ENCODE assay signal across 6 cellular contexts in the genomic region with DNA sequence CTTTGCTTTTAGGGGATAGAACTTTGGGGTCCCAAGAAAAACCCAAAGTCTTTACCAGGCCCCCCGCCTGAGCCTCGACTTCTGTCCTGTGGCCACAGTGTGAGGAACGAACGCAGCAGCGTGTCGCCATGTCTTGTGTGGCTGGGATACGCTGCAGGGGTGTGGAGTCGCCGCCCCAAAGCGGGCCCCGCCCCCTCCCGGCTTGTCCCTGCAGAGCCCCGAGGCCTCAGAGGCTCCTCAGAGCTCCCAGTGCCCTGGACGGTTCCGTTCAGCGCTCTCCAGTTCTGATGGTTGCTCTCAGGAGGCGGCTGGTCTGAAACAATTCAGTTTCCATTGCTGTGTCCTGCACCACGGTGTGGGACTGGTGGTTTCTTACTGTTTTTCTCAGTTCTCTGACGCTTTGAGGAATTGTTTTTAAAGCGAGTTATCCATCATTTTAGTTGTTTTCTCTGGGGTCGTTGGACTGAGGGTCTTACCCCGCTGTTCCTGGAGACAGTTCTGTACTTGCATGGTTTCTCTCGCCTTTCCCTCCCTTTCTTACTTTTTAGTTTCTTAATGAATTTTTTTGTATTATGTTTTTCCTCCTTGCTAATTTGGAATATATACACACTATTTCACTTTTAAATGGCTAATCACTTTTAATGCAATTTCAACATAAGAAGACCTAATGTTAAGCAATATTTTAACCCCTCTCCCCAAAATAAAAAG. TPM values are rescaled to one million over a fixed set of nuclear protein-coding genes. Genes with fewer than 3 reads are reported as not detected.
DNase-seq lines count a peak whose midpoint lies in the region; ATAC-seq and TF ChIP-seq lines count a peak whose summit lies in the region.

No MANE protein-coding gene starts in this region.

- peak overlapping the region; percentile 59 for H3K4me3 Mint-ChIP-seq in activated naive CD8-positive, alpha-beta T cell treated with anti-CD3 and anti-CD28 coated beads for 36 hours

- TF ChIP-seq EP300 in ovary (IDR thresholded peaks at IDR 0.05), result no peak

- intact Hi-C loops in ovary (cut with DNase I), result loop anchor here in 3 of 4 donors (5.0 to 10.0 kb wide), 3 partner anchors 240 to 250 kb away; no protein-coding TSS in a partner anchor

- H3K9me3 ChIP-seq in mucosa of stomach (ENCODE audit: control insufficient read depth, low read length) (no peaks in the 10 kb centered on the region), ovary (no peaks in the 10 kb centered on the region)

- TF ChIP-seq POLR2A in ovary (IDR thresholded peaks at IDR 0.05), result no peak

- ATAC-seq in GM19397 (IDR thresholded peaks at IDR 0.05; ENCODE audit: unreplicated experiment), result no peak

- peaks cover 13% of the 10 kb centered on the region for H3K4me1 Mint-ChIP-seq in activated naive CD8-positive, alpha-beta T cell treated with anti-CD3 and anti-CD28 coated beads for 36 hours

- peak; percentile 27 for DNase-seq in NOMO-1 treated with DMSO at 0.1 percent for 48 hours (lab: John Stamatoyannopoulos, UW; ENCODE audit: unreplicated experiment)
- peak; percentile 85 for DNase-seq in activated naive CD8-positive, alpha-beta T cell treated with anti-CD3 and anti-CD28 coated beads for 36 hours
- no peak for DNase-seq in ovary
- DNase-seq in NCI-H1930 (lab: John Stamatoyannopoulos, UW), result no peak

- no peak for TF ChIP-seq CTCF in ovary (IDR thresholded peaks at IDR 0.05)

- no peaks in the 10 kb centered on the region for H3K27me3 ChIP-seq in mucosa of stomach (ENCODE audit: control insufficient read depth, insufficient read depth, low read length)
- no peaks in the 10 kb centered on the region for H3K27me3 ChIP-seq in ovary

- no peaks in the 10 kb centered on the region for H3K9me3 Mint-ChIP-seq in activated naive CD8-positive, alpha-beta T cell treated with anti-CD3 and anti-CD28 coated beads for 36 hours

- H3K36me3 ChIP-seq in mucosa of stomach (ENCODE audit: control insufficient read depth, insufficient read depth, low read length) (no peaks in the 10 kb centered on the region), ovary (no peaks in the 10 kb centered on the region)

- WGBS in ovary, 3 donors, result 73 to 76% (median 75%) methylated on average over 23 of the region's 23 CpGs

- H3K27ac ChIP-seq in ovary, result no peak overlapping the region

- no peaks in the 10 kb centered on the region for H3K27me3 Mint-ChIP-seq in activated naive CD8-positive, alpha-beta T cell treated with anti-CD3 and anti-CD28 coated beads for 36 hours

- H3K9ac ChIP-seq in mucosa of stomach (ENCODE audit: low read length), result peak overlapping the region; percentile 31

- H3K4me3 ChIP-seq in mucosa of stomach (ENCODE audit: low read length) (peak overlapping the region; percentile 60), ovary (no peak overlapping the region)

- no peaks in the 10 kb centered on the region for H3K36me3 Mint-ChIP-seq in activated naive CD8-positive, alpha-beta T cell treated with anti-CD3 and anti-CD28 coated beads for 36 hours

- H3K4me1 ChIP-seq in mucosa of stomach (ENCODE audit: control insufficient read depth, insufficient read depth, low read length) (peaks cover 19% of the 10 kb centered on the region), ovary (ENCODE audit: insufficient read depth) (peaks cover 14% of the 10 kb centered on the region)

- peak overlapping the region; percentile 12 for H3K27ac Mint-ChIP-seq in activated naive CD8-positive, alpha-beta T cell treated with anti-CD3 and anti-CD28 coated beads for 36 hours

RNA-seq across cellular contexts. Expression of a gene that starts 1.6 kb away (rescaled TPM):
- 1 to 10 TPM; 6.6 to 7.1 TPM for total RNA-seq in activated naive CD8-positive, alpha-beta T cell treated with anti-CD3 and anti-CD28 coated beads for 36 hours
- 10 to 100 TPM; 13.9 to 49.1 (median 33.9) TPM for total RNA-seq in ovary
- 10 to 100 TPM in 1 of 2 donors, 1 to 10 TPM in 1; 3.1 to 17.2 TPM for polyA plus RNA-seq in ovary

RNA-seq across cellular contexts. Expression of a gene that starts 7.9 kb away (rescaled TPM):
- total RNA-seq in activated naive CD8-positive, alpha-beta T cell treated with anti-CD3 and anti-CD28 coated beads for 36 hours, result under 1 TPM; 0.20 to 0.21 TPM
- 1 to 10 TPM in 1 of 7 donors, under 1 TPM in 5, not detected in 1; 0.10 to 1.1 (median 0.21) TPM for total RNA-seq in ovary
- polyA plus RNA-seq in ovary, result under 1 TPM; 0.28 to 0.36 TPM

RNA-seq across cellular contexts. Expression of a gene that starts 11.9 kb away (rescaled TPM):
- 10 to 100 TPM; 12.5 to 14.0 TPM for total RNA-seq in activated naive CD8-positive, alpha-beta T cell treated with anti-CD3 and anti-CD28 coated beads for 36 hours
- total RNA-seq in ovary, result 10 to 100 TPM in 2 of 7 donors, 1 to 10 TPM in 5; 5.5 to 12.9 (median 7.0) TPM
- polyA plus RNA-seq in ovary, result 1 to 10 TPM in 1 of 2 donors, under 1 TPM in 1; 0.53 to 5.7 TPM

RNA-seq across cellular contexts. Expression of a gene that starts 26.1 kb away (rescaled TPM):
- total RNA-seq in activated naive CD8-positive, alpha-beta T cell treated with anti-CD3 and anti-CD28 coated beads for 36 hours, result 10 to 100 TPM; 17.0 to 17.2 TPM
- total RNA-seq in ovary, result 10 to 100 TPM; 23.4 to 59.1 (median 40.2) TPM
- polyA plus RNA-seq in ovary, result 10 to 100 TPM; 29.5 to 29.6 TPM

RNA-seq across cellular contexts. Expression of a gene that starts 53.0 kb away (rescaled TPM):
- 10 to 100 TPM; 14.4 to 17.6 TPM for total RNA-seq in activated naive CD8-positive, alpha-beta T cell treated with anti-CD3 and anti-CD28 coated beads for 36 hours
- total RNA-seq in ovary, result 10 to 100 TPM; 10.6 to 28.4 (median 21.2) TPM
- 10 to 100 TPM; 10.9 to 25.1 TPM for polyA plus RNA-seq in ovary

Comparison
In these comparisons a context has a peak if more than half of its experiments do, and no peak if none do; other contexts are left out.
1. DNase-seq: peak in NOMO-1 treated with DMSO at 0.1 percent for 48 hours (single experiment) and activated naive CD8-positive, alpha-beta T cell treated with anti-CD3 and anti-CD28 coated beads for 36 hours (single experiment); none in ovary (0 of 5) and NCI-H1930 (0 of 2).